ENCODE assay signal across 1 cellular context in the genomic region with DNA sequence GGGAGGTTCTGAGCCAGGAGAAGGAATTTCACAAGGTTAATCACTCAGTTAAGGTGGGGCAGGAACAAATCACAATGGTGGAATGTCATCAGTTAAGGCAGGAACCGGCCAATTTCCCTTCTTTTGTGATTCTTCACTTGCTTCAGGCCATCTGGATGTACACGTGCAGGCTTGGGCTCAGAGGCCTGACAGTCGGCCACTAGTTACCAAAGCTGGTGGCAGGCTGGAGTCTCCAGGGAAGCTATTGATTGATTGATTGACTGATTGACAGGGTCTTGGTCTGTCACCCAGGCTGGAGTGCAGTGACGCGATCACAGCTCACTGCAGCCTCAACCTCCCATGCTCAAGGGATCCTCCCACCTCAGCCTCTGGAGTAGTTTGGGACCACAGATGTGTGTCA.
TF ChIP-seq lines count a peak whose summit lies in the region.

No MANE protein-coding gene starts in this region.

TF ChIP-seq in GM12878, 131 proteins besides CTCF, POLR2A, EP300 and RAD21:
- TF ChIP-seq, protein P1, sequence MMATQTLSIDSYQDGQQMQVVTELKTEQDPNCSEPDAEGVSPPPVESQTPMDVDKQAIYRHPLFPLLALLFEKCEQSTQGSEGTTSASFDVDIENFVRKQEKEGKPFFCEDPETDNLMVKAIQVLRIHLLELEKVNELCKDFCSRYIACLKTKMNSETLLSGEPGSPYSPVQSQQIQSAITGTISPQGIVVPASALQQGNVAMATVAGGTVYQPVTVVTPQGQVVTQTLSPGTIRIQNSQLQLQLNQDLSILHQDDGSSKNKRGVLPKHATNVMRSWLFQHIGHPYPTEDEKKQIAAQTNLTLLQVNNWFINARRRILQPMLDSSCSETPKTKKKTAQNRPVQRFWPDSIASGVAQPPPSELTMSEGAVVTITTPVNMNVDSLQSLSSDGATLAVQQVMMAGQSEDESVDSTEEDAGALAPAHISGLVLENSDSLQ (IDR thresholded peaks at IDR 0.05): 0 out of 2 replicates have a peak, but pooled peaks have one; percentile 17
TF ChIP-seq in GM12878: peak in this region for 1; not testable (repeated sequence) for 130.
